Comparison of ENCODE assay signal across 2 cellular contexts in genomic region chr10:5469353-5470061, GRCh38.
TF ChIP-seq lines count a peak whose summit lies in the region.

No MANE protein-coding gene starts in this region.

TF ChIP-seq in HEK293, 187 proteins besides CTCF, POLR2A, EP300 and RAD21:
- no peak for TF ChIP-seq ZBTB26 (tag by site-specific recombination; optimal IDR thresholded peaks at IDR 0.05)
- TF ChIP-seq PRDM4 (tag by site-specific recombination; IDR thresholded peaks at IDR 0.05): no peak
- TF ChIP-seq ZBTB17 (tag by site-specific recombination; IDR thresholded peaks at IDR 0.05): no peak
- TF ChIP-seq, protein P1, sequence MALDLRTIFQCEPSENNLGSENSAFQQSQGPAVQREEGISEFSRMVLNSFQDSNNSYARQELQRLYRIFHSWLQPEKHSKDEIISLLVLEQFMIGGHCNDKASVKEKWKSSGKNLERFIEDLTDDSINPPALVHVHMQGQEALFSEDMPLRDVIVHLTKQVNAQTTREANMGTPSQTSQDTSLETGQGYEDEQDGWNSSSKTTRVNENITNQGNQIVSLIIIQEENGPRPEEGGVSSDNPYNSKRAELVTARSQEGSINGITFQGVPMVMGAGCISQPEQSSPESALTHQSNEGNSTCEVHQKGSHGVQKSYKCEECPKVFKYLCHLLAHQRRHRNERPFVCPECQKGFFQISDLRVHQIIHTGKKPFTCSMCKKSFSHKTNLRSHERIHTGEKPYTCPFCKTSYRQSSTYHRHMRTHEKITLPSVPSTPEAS (tag by site-specific recombination; IDR thresholded peaks at IDR 0.05): no peak
- no peak for TF ChIP-seq REPIN1 (tag by site-specific recombination; IDR thresholded peaks at IDR 0.05; ENCODE audit: low read depth)
- no peak for TF ChIP-seq ZNF521 (tag by site-specific recombination; IDR thresholded peaks at IDR 0.05)
- no peak for TF ChIP-seq ZNF623 (tag by site-specific recombination; IDR thresholded peaks at IDR 0.05)
- TF ChIP-seq ZFHX2 (tag by site-specific recombination; conservative IDR thresholded peaks at IDR 0.05): peak; percentile 49
- peak; percentile 72 for TF ChIP-seq ZIC2 (tag by site-specific recombination; IDR thresholded peaks at IDR 0.05)
- TF ChIP-seq ZNF600 (tag by site-specific recombination; IDR thresholded peaks at IDR 0.05): no peak
- TF ChIP-seq KLF7 (tag by site-specific recombination; IDR thresholded peaks at IDR 0.05; ENCODE audit: borderline replicate concordance): no peak
- TF ChIP-seq ZNF843 (tag by site-specific recombination; IDR thresholded peaks at IDR 0.05): no peak
- TF ChIP-seq, protein P2, sequence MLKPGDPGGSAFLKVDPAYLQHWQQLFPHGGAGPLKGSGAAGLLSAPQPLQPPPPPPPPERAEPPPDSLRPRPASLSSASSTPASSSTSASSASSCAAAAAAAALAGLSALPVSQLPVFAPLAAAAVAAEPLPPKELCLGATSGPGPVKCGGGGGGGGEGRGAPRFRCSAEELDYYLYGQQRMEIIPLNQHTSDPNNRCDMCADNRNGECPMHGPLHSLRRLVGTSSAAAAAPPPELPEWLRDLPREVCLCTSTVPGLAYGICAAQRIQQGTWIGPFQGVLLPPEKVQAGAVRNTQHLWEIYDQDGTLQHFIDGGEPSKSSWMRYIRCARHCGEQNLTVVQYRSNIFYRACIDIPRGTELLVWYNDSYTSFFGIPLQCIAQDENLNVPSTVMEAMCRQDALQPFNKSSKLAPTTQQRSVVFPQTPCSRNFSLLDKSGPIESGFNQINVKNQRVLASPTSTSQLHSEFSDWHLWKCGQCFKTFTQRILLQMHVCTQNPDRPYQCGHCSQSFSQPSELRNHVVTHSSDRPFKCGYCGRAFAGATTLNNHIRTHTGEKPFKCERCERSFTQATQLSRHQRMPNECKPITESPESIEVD (tag by site-specific recombination; IDR thresholded peaks at IDR 0.05): no peak
- TF ChIP-seq ZNF776 (tag by site-specific recombination; IDR thresholded peaks at IDR 0.05; ENCODE audit: borderline replicate concordance): no peak
- no peak for TF ChIP-seq ZNF155 (tag by site-specific recombination; IDR thresholded peaks at IDR 0.05)
- no peak for TF ChIP-seq ZNF639 (tag by site-specific recombination; IDR thresholded peaks at IDR 0.05)
- TF ChIP-seq ZNF112 (tag by site-specific recombination; IDR thresholded peaks at IDR 0.05): no peak
- TF ChIP-seq ZNF660 (tag by site-specific recombination; IDR thresholded peaks at IDR 0.05): no peak
- TF ChIP-seq ZNF239 (tag by site-specific recombination; IDR thresholded peaks at IDR 0.05): no peak
- peak; percentile 82 for TF ChIP-seq EGR2 (tag by site-specific recombination; IDR thresholded peaks at IDR 0.05; ENCODE audit: low read depth)
- TF ChIP-seq ZNF701 (tag by site-specific recombination; IDR thresholded peaks at IDR 0.05): no peak
- TF ChIP-seq, protein P3, sequence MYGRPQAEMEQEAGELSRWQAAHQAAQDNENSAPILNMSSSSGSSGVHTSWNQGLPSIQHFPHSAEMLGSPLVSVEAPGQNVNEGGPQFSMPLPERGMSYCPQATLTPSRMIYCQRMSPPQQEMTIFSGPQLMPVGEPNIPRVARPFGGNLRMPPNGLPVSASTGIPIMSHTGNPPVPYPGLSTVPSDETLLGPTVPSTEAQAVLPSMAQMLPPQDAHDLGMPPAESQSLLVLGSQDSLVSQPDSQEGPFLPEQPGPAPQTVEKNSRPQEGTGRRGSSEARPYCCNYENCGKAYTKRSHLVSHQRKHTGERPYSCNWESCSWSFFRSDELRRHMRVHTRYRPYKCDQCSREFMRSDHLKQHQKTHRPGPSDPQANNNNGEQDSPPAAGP (tag by site-specific recombination; IDR thresholded peaks at IDR 0.05): no peak
- TF ChIP-seq ZNF530 (tag by site-specific recombination; IDR thresholded peaks at IDR 0.05; ENCODE audit: low read depth): no peak
TF ChIP-seq in HEK293: peak in this region for 3.

TF ChIP-seq in H1, 55 proteins besides CTCF, POLR2A, EP300 and RAD21:
- TF ChIP-seq KDM4A (IDR thresholded peaks at IDR 0.05; ENCODE audit: low read depth, low read length, severe bottlenecking) (no peak), CBX5 (IDR thresholded peaks at IDR 0.05; ENCODE audit: low read depth, low read length) (no peak), MAX (IDR thresholded peaks at IDR 0.05) (0 out of 2 replicates have a peak, but pooled peaks have one; percentile 17), NANOG (IDR thresholded peaks at IDR 0.05; ENCODE audit: insufficient read depth, low read depth, low read length, poor library complexity, severe bottlenecking) (no peak), E2F6 (IDR thresholded peaks at IDR 0.05) (no peak)
- TF ChIP-seq, protein P4, sequence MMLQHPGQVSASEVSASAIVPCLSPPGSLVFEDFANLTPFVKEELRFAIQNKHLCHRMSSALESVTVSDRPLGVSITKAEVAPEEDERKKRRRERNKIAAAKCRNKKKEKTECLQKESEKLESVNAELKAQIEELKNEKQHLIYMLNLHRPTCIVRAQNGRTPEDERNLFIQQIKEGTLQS (IDR thresholded peaks at IDR 0.05; ENCODE audit: insufficient read depth, low read depth, low read length): no peak
TF ChIP-seq in H1: peak in this region for 1.
